ENCODE assay signal across 25 cellular contexts in genomic region chr6:14824060-14824834, GRCh38.
DNase-seq lines count a peak whose midpoint lies in the region; ATAC-seq and TF ChIP-seq lines count a peak whose summit lies in the region.
"Had no signal": no experiment of that assay in that cellular context is flagged by ENCODE, and none has a peak within 500 bp of the region (broad histone marks: within the 10 kb centered on the region; RNA-seq: fewer than 3 reads in every experiment).

No MANE protein-coding gene starts in this region.

- H3K4me3 ChIP-seq in AG10803 (ENCODE audit: low read length) (no peak overlapping the region), HUES48 (ENCODE audit: low read depth, low read length) (no peak overlapping the region), mucosa of descending colon (no peak overlapping the region)
- H3K4me3 ChIP-seq: body of pancreas, esophagus muscularis mucosa, ovary, suprapubic skin had no signal

- no peak for TF ChIP-seq CTCF in AG10803 (conservative IDR thresholded peaks at IDR 0.05; ENCODE audit: low read length)
- TF ChIP-seq CTCF in mucosa of descending colon (IDR thresholded peaks at IDR 0.05): no peak

- ATAC-seq in mucosa of descending colon (peak; percentile 16), HG03565 (IDR thresholded peaks at IDR 0.05; ENCODE audit: unreplicated experiment) (no peak), HG03342 (IDR thresholded peaks at IDR 0.05; ENCODE audit: unreplicated experiment) (no peak), HG03139 (IDR thresholded peaks at IDR 0.05; ENCODE audit: unreplicated experiment) (no peak)
- ATAC-seq: body of pancreas, HCT116, PC-3 had no signal

- intact Hi-C loops in mucosa of descending colon (cut with DNase I, micrococcal nuclease): no loop called here

- H3K9me3 ChIP-seq in HUES48 (ENCODE audit: control insufficient read depth, insufficient read depth, low read length): no peaks in the 10 kb centered on the region
- no peaks in the 10 kb centered on the region for H3K9me3 ChIP-seq in mucosa of descending colon
- H3K9me3 ChIP-seq: body of pancreas, esophagus muscularis mucosa, ovary, SK-N-SH, suprapubic skin had no signal

- H3K4me1 ChIP-seq in HUES48 (ENCODE audit: control insufficient read depth, insufficient read depth, low read length): peaks cover 23% of the 10 kb centered on the region
- H3K4me1 ChIP-seq in mucosa of descending colon (ENCODE audit: low read depth): peaks cover 18% of the 10 kb centered on the region
- H3K4me1 ChIP-seq: body of pancreas had no signal

- no peak overlapping the region for H3K9ac ChIP-seq in HUES48 (ENCODE audit: low read depth, low read length)
- H3K9ac ChIP-seq: SK-N-SH had no signal

- no peaks in the 10 kb centered on the region for H3K27me3 ChIP-seq in HUES48 (ENCODE audit: control insufficient read depth, insufficient read depth, low read length)
- H3K27me3 ChIP-seq: body of pancreas, esophagus muscularis mucosa, ovary, suprapubic skin had no signal

- peak; percentile 28 for DNase-seq in AG10803 (ENCODE audit: low read depth)
- peak; percentile 39 for DNase-seq in astrocyte of the hippocampus (ENCODE audit: low read depth, low spot score)
- no peak for DNase-seq in mucosa of descending colon
- no peak for DNase-seq in NCI-H2196 treated with DMSO at 0.1 percent for 48 hours (lab: John Stamatoyannopoulos, UW; ENCODE audit: unreplicated experiment)
- DNase-seq: activated naive CD4-positive, alpha-beta T cell treated with anti-CD3 and anti-CD28 coated beads, Interleukin-2, amount 50 U/mL, for 16 hours; activated T-cell treated with anti-CD3 and anti-CD28 coated beads, Interleukin-2, amount 50 U/mL, for 24 hours; AML-193; body of pancreas; dermis blood vessel endothelial cell; GDM1; Karpas-422; kidney; NCI-H146; NCI-H510A; ovary; PC-3; SK-N-SH; stimulated activated CD4-positive, alpha-beta T cell treated with anti-CD3 and anti-CD28 coated beads, Interleukin-2, amount 100 ng/mL, for 48 hours had no signal

- H3K36me3 ChIP-seq in HUES48 (ENCODE audit: control insufficient read depth, insufficient read depth, low read length) (no peaks in the 10 kb centered on the region), mucosa of descending colon (ENCODE audit: low read depth) (no peaks in the 10 kb centered on the region)
- H3K36me3 ChIP-seq: esophagus muscularis mucosa, ovary, suprapubic skin had no signal

- H3K27ac ChIP-seq in HUES48 (ENCODE audit: low read depth, low read length): peak overlapping the region; percentile 77
- H3K27ac ChIP-seq: esophagus muscularis mucosa, ovary, suprapubic skin had no signal

Comparison
In these comparisons a context has a peak if more than half of its experiments do, and no peak if none do; other contexts are left out.
1. DNase-seq: peak in AG10803 (single experiment) and astrocyte of the hippocampus (single experiment); none in mucosa of descending colon (0 of 3) and NCI-H2196 treated with DMSO at 0.1 percent for 48 hours (single experiment).